ENCODE assay signal across 16 cellular contexts in genomic region chr2:112255875-112256274, GRCh38. TPM values are rescaled to one million over a fixed set of nuclear protein-coding genes. Genes with fewer than 3 reads are reported as not detected.
A peak's percentile ranks its signal among the peaks of the same experiment; 100 is the strongest.
DNase-seq lines count a peak whose midpoint lies in the region; ATAC-seq and TF ChIP-seq lines count a peak whose summit lies in the region.
"Had no signal": no experiment of that assay in that cellular context is flagged by ENCODE, and none has a peak within 500 bp of the region (broad histone marks: within the 10 kb centered on the region; RNA-seq: fewer than 3 reads in every experiment).

No MANE protein-coding gene starts in this region.

- TF ChIP-seq CTCF in CD4-positive, alpha-beta T cell (IDR thresholded peaks at IDR 0.05), result no peak
- TF ChIP-seq CTCF in brain (conservative IDR thresholded peaks at IDR 0.05) (no peak), body of pancreas (IDR thresholded peaks at IDR 0.05) (no peak)

- POLR2A ChIA-PET in CD4-positive, alpha-beta T cell (lab: Charles Lee), result interaction anchor here (0.8 to 3.9 kb wide), 7 partner anchors 11 to 328 kb away, joined by 4 to 31 read pairs (median 6); partner anchors contain the start of gene FBLN7

- H3K36me3 Mint-ChIP-seq in CD4-positive, alpha-beta T cell (ENCODE audit: low read depth), result peaks cover 4% of the 10 kb centered on the region
- no peaks in the 10 kb centered on the region for H3K36me3 Mint-ChIP-seq in brain

- no peak overlapping the region for H3K4me3 ChIP-seq in body of pancreas

- no peaks in the 10 kb centered on the region for H3K27me3 ChIP-seq in CD4-positive, alpha-beta T cell (ENCODE audit: control insufficient read depth, insufficient read depth, low read length)
- H3K27me3 ChIP-seq in body of pancreas, result no peaks in the 10 kb centered on the region
- H3K27me3 ChIP-seq: BE2C, upper lobe of left lung had no signal

- ATAC-seq in CD4-positive, alpha-beta T cell (ENCODE audit: poor library complexity), result no peak
- ATAC-seq in GM21528 (IDR thresholded peaks at IDR 0.05; ENCODE audit: low FRiP score, unreplicated experiment) (no peak), body of pancreas (no peak)
- ATAC-seq: esophagus mucosa had no signal

- no peaks in the 10 kb centered on the region for H3K9me3 Mint-ChIP-seq in CD4-positive, alpha-beta T cell
- peaks cover 0 to 2% (median 0%) of the 10 kb centered on the region in 5 experiments for H3K9me3 Mint-ChIP-seq in brain

- intact Hi-C loops in CD4-positive, alpha-beta T cell (cut with DNase I, micrococcal nuclease), result loop anchor here (2.0 to 5.0 kb wide), 3 partner anchors 67 to 226 kb away; partner anchors contain the start of genes TMEM87B (in 1 of the 2) and TTL (in 1 of the 2)
- intact Hi-C loops in body of pancreas (cut with DNase I), result no loop called here

- H3K36me3 ChIP-seq in body of pancreas (replicated peaks in 1 of 2; ENCODE audit: insufficient read depth in 1 of 2, low read depth in 2 of 2), result no peaks in the 10 kb centered on the region
- H3K36me3 ChIP-seq: BE2C, upper lobe of left lung had no signal

- H3K27ac Mint-ChIP-seq in CD4-positive, alpha-beta T cell, result peak overlapping the region; percentile 54
- H3K27ac Mint-ChIP-seq in brain, result peak overlapping the region in 1 of 5 experiments; percentile 26

- peak; percentile 61 to 77 for DNase-seq in AML-193 (lab: John Stamatoyannopoulos, UW)
- DNase-seq in CD4-positive, alpha-beta T cell, result no peak
- peak; percentile 72 for DNase-seq in MV-4-11 (lab: John Stamatoyannopoulos, UW)
- no peak for DNase-seq in body of pancreas
- no peak for DNase-seq in cerebellar nuclear complex (lab: John Stamatoyannopoulos, UW)
- DNase-seq in stimulated activated CD4-positive, alpha-beta T cell treated with anti-CD3 and anti-CD28 coated beads, Interleukin-12 subunit alpha, Interleukin-12 subunit beta, amount 100 ng/mL, for 4 hours, result no peak
- DNase-seq: left cardiac atrium; NCI-H1694; NCI-H526; stimulated activated CD4-positive, alpha-beta T cell treated with anti-CD3 and anti-CD28 coated beads, Interleukin-1b, Interleukin-23, amount 100 ng/mL, for 48 hours; stimulated activated CD8-positive, alpha-beta memory T cell treated with anti-CD3 and anti-CD28 coated beads, Interleukin-4, amount 100 ng/mL, for 48 hours had no signal

- H3K9me3 ChIP-seq in CD4-positive, alpha-beta T cell (ENCODE audit: control insufficient read depth, low read length), result no peaks in the 10 kb centered on the region
- no peaks in the 10 kb centered on the region for H3K9me3 ChIP-seq in body of pancreas
- H3K9me3 ChIP-seq: BE2C, upper lobe of left lung had no signal

- no peak for TF ChIP-seq POLR2A in body of pancreas (IDR thresholded peaks at IDR 0.05)

- H3K4me3 Mint-ChIP-seq in CD4-positive, alpha-beta T cell, result peak overlapping the region; percentile 49
- H3K4me3 Mint-ChIP-seq in brain, result peak overlapping the region; percentile 3 to 96 (median 94)

- 71 to 82% methylated on average over 2 of the region's 2 CpGs for WGBS in body of pancreas, 2 donors

- H3K27me3 Mint-ChIP-seq in CD4-positive, alpha-beta T cell, result no peaks in the 10 kb centered on the region
- peaks cover 3% of the 10 kb centered on the region for H3K27me3 Mint-ChIP-seq in brain

- CTCF ChIA-PET in CD4-positive, alpha-beta T cell (lab: Charles Lee), result interaction anchor here (0.9 to 1.5 kb wide), 2 partner anchors 19 to 73 kb away, joined by 4 read pairs; no protein-coding TSS in a partner anchor

- no peak overlapping the region for H3K27ac ChIP-seq in CD4-positive, alpha-beta T cell (ENCODE audit: low read depth, low read length)
- H3K27ac ChIP-seq in body of pancreas, result no peak overlapping the region

- peaks cover 27% of the 10 kb centered on the region for H3K4me1 ChIP-seq in body of pancreas
- H3K4me1 ChIP-seq: BE2C had no signal

- H3K4me1 Mint-ChIP-seq in CD4-positive, alpha-beta T cell (ENCODE audit: low read depth), result peaks cover 22% of the 10 kb centered on the region
- H3K4me1 Mint-ChIP-seq in brain, result peaks cover 5% of the 10 kb centered on the region

RNA-seq across cellular contexts. Expression of gene ZC3H8, which starts 1.0 kb away (rescaled TPM):
- 10 to 100 TPM; 10.2 to 16.2 TPM for total RNA-seq in CD4-positive, alpha-beta T cell
- polyA plus RNA-seq in brain (ENCODE audit: insufficient read depth, low read depth, low replicate concordance), result 3.1 TPM
- total RNA-seq in body of pancreas, result 10 to 100 TPM; 14.3 to 45.8 TPM

RNA-seq across cellular contexts. Expression of gene ZC3H6, which starts 19.5 kb away (rescaled TPM):
- total RNA-seq in CD4-positive, alpha-beta T cell, result 10 to 100 TPM; 18.0 to 21.4 TPM
- polyA plus RNA-seq in brain (ENCODE audit: insufficient read depth, low read depth, low replicate concordance), result 3.5 TPM
- total RNA-seq in body of pancreas, result 1 to 10 TPM; 4.0 to 7.0 TPM

Comparison
In these comparisons a context has a peak if more than half of its experiments do, and no peak if none do; other contexts are left out.
1. DNase-seq: peak in AML-193 (2 of 2) and MV-4-11 (single experiment); none in CD4-positive, alpha-beta T cell (0 of 10), body of pancreas (0 of 4), cerebellar nuclear complex (0 of 2) and stimulated activated CD4-positive, alpha-beta T cell treated with anti-CD3 and anti-CD28 coated beads, Interleukin-12 subunit alpha, Interleukin-12 subunit beta, amount 100 ng/mL, for 4 hours (single experiment).